In the genomic region with DNA sequence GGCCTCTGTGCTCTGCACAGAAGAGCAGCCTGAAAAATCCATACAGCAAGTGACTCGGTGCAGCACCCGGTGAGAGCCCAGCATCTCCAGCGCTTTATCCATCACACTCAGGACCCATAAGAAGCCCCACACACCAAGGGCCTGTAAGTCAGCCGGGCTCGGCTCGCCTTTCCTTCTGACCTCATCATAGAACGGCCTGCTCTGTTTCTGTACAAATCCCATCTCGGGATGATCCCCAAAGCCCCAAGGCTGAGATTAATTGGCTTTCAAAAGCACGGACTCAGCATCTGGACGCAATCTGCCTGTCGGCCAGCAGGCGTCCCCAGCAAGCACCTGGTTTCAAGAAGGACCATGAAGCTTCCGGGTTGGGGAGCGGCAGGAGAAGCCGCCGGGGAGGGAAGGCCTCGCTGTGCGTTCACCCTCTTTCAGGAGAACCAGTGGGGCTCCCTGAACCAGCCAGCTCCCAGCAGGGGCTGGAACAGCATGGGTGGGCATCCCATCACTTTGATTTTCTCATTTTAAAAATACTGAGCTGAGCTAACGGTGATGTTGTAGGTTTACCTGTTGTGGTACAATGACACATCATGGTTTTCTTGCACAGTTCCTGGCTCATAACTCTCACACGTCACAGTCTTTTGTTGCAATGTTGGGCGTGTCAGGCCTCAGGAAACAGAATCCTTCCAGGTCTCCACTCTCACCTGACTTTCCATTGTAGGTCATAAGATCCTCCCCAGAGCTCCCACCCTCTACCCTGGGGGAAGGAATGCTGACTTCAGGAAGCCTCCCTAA, we compare ENCODE assay signal across 8 cellular contexts. TPM values are rescaled to one million over a fixed set of nuclear protein-coding genes. Genes with fewer than 3 reads are reported as not detected.
DNase-seq lines count a peak whose midpoint lies in the region; ATAC-seq, FAIRE-seq and TF ChIP-seq lines count a peak whose summit lies in the region.

No MANE protein-coding gene starts in this region.

- no peak overlapping the region for H2BK15ac ChIP-seq in H1 (ENCODE audit: low read length)
- no peak overlapping the region for H2BK15ac ChIP-seq in mesendoderm (replicated peaks; ENCODE audit: low read depth)

- no peak overlapping the region for H3K4me3 ChIP-seq in HUES48 (ENCODE audit: low read depth, low read length)
- H3K4me3 ChIP-seq in H1 (ENCODE audit: extremely low read depth in 1 of 4, insufficient read depth in 2 of 4, low read depth in 3 of 4, low read length in 4 of 4) = no peak overlapping the region
- no peak overlapping the region for H3K4me3 ChIP-seq in mesendoderm (ENCODE audit: low read length)

- TF ChIP-seq EP300 in H1 (IDR thresholded peaks at IDR 0.05; ENCODE audit: borderline replicate concordance in 1 of 2, low read depth in 2 of 2, low read length in 2 of 2) = no peak

- peaks cover 3 to 8% of the 10 kb centered on the region in 2 experiments for H4K20me1 ChIP-seq in H1 (replicated peaks in 1 of 2; ENCODE audit: control insufficient read depth in 1 of 2, insufficient read depth in 2 of 2, low read length in 2 of 2)

- no peak overlapping the region for H2AK5ac ChIP-seq in H1 (ENCODE audit: low read depth, low read length)
- no peak overlapping the region for H2AK5ac ChIP-seq in mesendoderm (ENCODE audit: low read length)

- TF ChIP-seq POLR2A in GM12892 (IDR thresholded peaks at IDR 0.05; ENCODE audit: low read depth, low read length) (peak; percentile 89), H1 (IDR thresholded peaks at IDR 0.05; ENCODE audit: control extremely low read depth in 1 of 2, low read depth in 2 of 2, low read length in 2 of 2) (no peak)

- H3K27me3 ChIP-seq in HUES48 (ENCODE audit: control insufficient read depth, insufficient read depth, low read length) (no peaks in the 10 kb centered on the region), H1 (replicated peaks in 1 of 4; ENCODE audit: control insufficient read depth in 3 of 4, extremely low read depth in 1 of 4, insufficient read depth in 3 of 4, low read length in 3 of 4) (no peaks in the 10 kb centered on the region), mesendoderm (ENCODE audit: insufficient read depth, low read length, poor library complexity) (no peaks in the 10 kb centered on the region)

- no peak overlapping the region for H2AFZ ChIP-seq in H1 (ENCODE audit: low read length)

- H3K9me3 ChIP-seq in HUES48 (ENCODE audit: control insufficient read depth, insufficient read depth, low read length) (no peaks in the 10 kb centered on the region), H1 (ENCODE audit: insufficient read depth in 2 of 2, low read depth in 1 of 2, low read length in 1 of 2) (no peaks in the 10 kb centered on the region)

- peak; percentile 83 to 93 (median 90) for TF ChIP-seq CTCF in H1 (IDR thresholded peaks at IDR 0.05; ENCODE audit: control extremely low read depth in 1 of 3, insufficient read depth in 1 of 3, low read depth in 1 of 3, low read length in 3 of 3)

- H4K5ac ChIP-seq in H1 (ENCODE audit: insufficient read length, low read depth, low read length) (no peak overlapping the region), mesendoderm (ENCODE audit: low read length) (peak overlapping the region; percentile 52)

- H3K79me1 ChIP-seq in H1 (ENCODE audit: low read depth, low read length) (no peaks in the 10 kb centered on the region; the same call in 1 of the 2 replicates), mesendoderm (ENCODE audit: low read length) (no peaks in the 10 kb centered on the region)

- DNase-seq in GM12892 (ENCODE audit: insufficient read length) (peak; percentile 83), NOMO-1 treated with DMSO at 0.1 percent for 48 hours (lab: John Stamatoyannopoulos, UW; ENCODE audit: unreplicated experiment) (peak; percentile 82), H1 (ENCODE audit: low read depth in 1 of 2, low spot score in 2 of 2) (peak; percentile 34 to 82), mesendoderm (peak; percentile 89)
- DNase-seq in activated CD8-positive, alpha-beta memory T cell treated with anti-CD3 and anti-CD28 coated beads for 24 hours = peak; percentile 91
- DNase-seq in stimulated activated CD8-positive, alpha-beta memory T cell treated with anti-CD3 and anti-CD28 coated beads, Interleukin-2, amount 100 ng/mL, for 48 hours (ENCODE audit: low read depth in 2 of 2) = peak; percentile 64 to 71

- H3K27ac ChIP-seq in HUES48 (ENCODE audit: low read depth, low read length) (peak overlapping the region; percentile 46), H1 (ENCODE audit: low read depth, low read length) (no peak overlapping the region), mesendoderm (ENCODE audit: low read depth, low read length) (no peak overlapping the region)

- FAIRE-seq in GM12892 (lab: Jason Lieb, UNC) (peak; percentile 66), H1 (lab: Jason Lieb, UNC) (peak; percentile 42)

- H3K14ac ChIP-seq in H1 (ENCODE audit: insufficient read length) = no peak overlapping the region

- H3K18ac ChIP-seq in H1 (ENCODE audit: extremely low read depth, low read length) (no peak overlapping the region), mesendoderm (ENCODE audit: low read length) (no peak overlapping the region)

- H3K4ac ChIP-seq in H1 (replicated peaks; ENCODE audit: insufficient read length, low read depth, low read length) (no peak overlapping the region), mesendoderm (ENCODE audit: low read depth, low read length) (no peak overlapping the region)

- no peak overlapping the region for H3K9ac ChIP-seq in HUES48 (ENCODE audit: low read depth, low read length)
- H3K9ac ChIP-seq in H1 (replicated peaks in 1 of 4; ENCODE audit: extremely low read depth in 1 of 4, low read depth in 3 of 4, low read length in 3 of 4) = no peak overlapping the region
- H3K9ac ChIP-seq in mesendoderm (ENCODE audit: low read length) = peak overlapping the region; percentile 52

- peaks cover 4% of the 10 kb centered on the region; the same call in 1 of the 2 replicates for H3K36me3 ChIP-seq in HUES48 (ENCODE audit: control insufficient read depth, insufficient read depth, low read length)
- H3K36me3 ChIP-seq in H1 (ENCODE audit: control insufficient read depth in 2 of 4, insufficient read depth in 4 of 4, low read length in 3 of 4) = no peaks in the 10 kb centered on the region
- H3K36me3 ChIP-seq in mesendoderm (ENCODE audit: control insufficient read depth, insufficient read depth, low read length) = no peaks in the 10 kb centered on the region

- peak overlapping the region; percentile 81; the same call in 1 of the 2 replicates for H4K8ac ChIP-seq in H1 (ENCODE audit: extremely low read depth, insufficient read depth, low read length)
- H4K8ac ChIP-seq in mesendoderm (ENCODE audit: low read depth, low read length) = no peak overlapping the region

- H3K56ac ChIP-seq in H1 (replicated peaks; ENCODE audit: insufficient read length, low read depth, low read length) (no peak overlapping the region), mesendoderm (ENCODE audit: low read length) (peak overlapping the region; percentile 44)

- H3K4me2 ChIP-seq in H1 (ENCODE audit: insufficient read depth in 1 of 2, low read depth in 2 of 2, low read length in 2 of 2) (peak overlapping the region in 1 of 2 experiments; percentile 43; a peak in 1 of 4 replicates), mesendoderm (ENCODE audit: low read length) (no peak overlapping the region)

- 41% methylated on average over 20 of the region's 21 CpGs; no CpG with 5 or more reads in 1 of the 2 experiments for WGBS in H1 (ENCODE audit: extremely low coverage in 1 of 2, insufficient coverage in 1 of 2, insufficient read length in 1 of 2, insufficient replicate concordance in 2 of 2, low coverage in 1 of 2, low lambda C conversion rate in 2 of 2, missing lambda C conversion rate in 1 of 2), 2 experiments
- no CpG with 5 or more reads among the region's 21 CpGs for WGBS in mesendoderm (ENCODE audit: extremely low coverage, insufficient coverage, low lambda C conversion rate)

- POLR2A ChIA-PET in H1 (lab: Charles Lee; ENCODE audit: partially characterized antibody) = interaction anchor here (0.7 to 1.3 kb wide), 4 partner anchors 10 to 35 kb away, joined by 3 to 4 read pairs (median 3); a partner anchor contains a TSS

- TF ChIP-seq RAD21 in H1 (IDR thresholded peaks at IDR 0.05 in 1 of 2, conservative IDR thresholded peaks at IDR 0.05 in 1 of 2; ENCODE audit: low read depth in 2 of 2, low read length in 2 of 2) = peak; percentile 61 to 69

- peaks cover 4% of the 10 kb centered on the region; the same call in 1 of the 2 replicates for H3K4me1 ChIP-seq in HUES48 (ENCODE audit: control insufficient read depth, insufficient read depth, low read length)
- peaks cover 0 to 2% (median 2%) of the 10 kb centered on the region in 4 experiments; a peak in 3 of 7 replicates for H3K4me1 ChIP-seq in H1 (replicated peaks in 1 of 4; ENCODE audit: control insufficient read depth in 3 of 4, insufficient read depth in 4 of 4, low read length in 3 of 4)
- peaks cover 4% of the 10 kb centered on the region for H3K4me1 ChIP-seq in mesendoderm (ENCODE audit: control insufficient read depth, low read depth, low read length)

- no peak overlapping the region for H2BK12ac ChIP-seq in H1 (ENCODE audit: low read depth, low read length)

- H2BK5ac ChIP-seq in H1 (ENCODE audit: low read depth, low read length) (no peak overlapping the region), mesendoderm (ENCODE audit: low read length) (no peak overlapping the region)

- no peak overlapping the region for H2BK20ac ChIP-seq in H1 (ENCODE audit: low read length)

- no peak overlapping the region for H4K91ac ChIP-seq in H1 (replicated peaks; ENCODE audit: insufficient read length, low read length)

- CTCF ChIA-PET in H1 (lab: Charles Lee; ENCODE audit: partially characterized antibody) = interaction anchor here (0.6 to 3.1 kb wide), 20 partner anchors 11 to 293 kb away, joined by 3 to 15 read pairs (median 3); a partner anchor contains a TSS

- no peaks in the 10 kb centered on the region for H3K23me2 ChIP-seq in H1 (ENCODE audit: low read depth, low read length)

- no peak for ATAC-seq in GM21447 (IDR thresholded peaks at IDR 0.05; ENCODE audit: unreplicated experiment)

- no peak overlapping the region for H3K23ac ChIP-seq in H1 (ENCODE audit: insufficient read length)
- peak overlapping the region; percentile 50 for H3K23ac ChIP-seq in mesendoderm (ENCODE audit: low read length)

- H2BK120ac ChIP-seq in H1 (replicated peaks; ENCODE audit: low read depth, low read length) (no peak overlapping the region), mesendoderm (ENCODE audit: low read depth, low read length) (no peak overlapping the region)

- H3K79me2 ChIP-seq in H1 (ENCODE audit: control insufficient read depth in 1 of 2, insufficient read depth in 2 of 2, low read length in 2 of 2) = no peaks in the 10 kb centered on the region
- no peaks in the 10 kb centered on the region for H3K79me2 ChIP-seq in mesendoderm (ENCODE audit: control insufficient read depth, insufficient read depth, low read length)

RNA-seq across cellular contexts. Expression of a gene that starts 6.7 kb away (rescaled TPM):
- polyA plus RNA-seq in GM12892 (2012; ENCODE audit: missing spikeins) = 47.8 TPM
- total RNA-seq in H1 (2021; fragmentation: NEBNext Ultra II Directional; extraction: Animal tissue kit (Norgen Biotek cat#: 25700)) = 12.6 and 12.9 TPM in 2 replicates
- polyA plus RNA-seq in H1 (2011; rRNA removed) = 8.4 and 10.1 TPM in 2 replicates
- polyA plus RNA-seq in H1 (2011; cell fraction: cytosol; rRNA removed) = 8.7 TPM
- 44.1 TPM for polyA plus RNA-seq in H1 (2011; cell fraction: nucleus; rRNA removed)
- polyA plus RNA-seq in H1 (2012, experiment 1 of 2) = 10.7 to 12.8 TPM (median 12.1 TPM) in 4 replicates
- 6.4 TPM for polyA plus RNA-seq in H1 (2012, experiment 2 of 2)
- polyA plus RNA-seq in H1 (2013, experiment 1 of 2) = 9.8 TPM
- 7.5 TPM for polyA plus RNA-seq in H1 (2013, experiment 2 of 2)
- polyA minus RNA-seq in H1 (2011; rRNA and poly(A)+ RNA removed) = 7.7 and 10.1 TPM in 2 replicates
- polyA minus RNA-seq in H1 (2011; cell fraction: cytosol; rRNA and poly(A)+ RNA removed) = 8.0 TPM
- 20.7 TPM for polyA minus RNA-seq in H1 (2011; cell fraction: nucleus; rRNA and poly(A)+ RNA removed)
- 6.8 TPM for polyA plus RNA-seq in mesendoderm (2013, experiment 1 of 2)
- 7.4 TPM for polyA plus RNA-seq in mesendoderm (2013, experiment 2 of 2)

RNA-seq across cellular contexts. Expression of a gene that starts 22.9 kb away (rescaled TPM):
- 56.1 TPM for polyA plus RNA-seq in GM12892 (2012; ENCODE audit: missing spikeins)
- total RNA-seq in H1 (2021; fragmentation: NEBNext Ultra II Directional; extraction: Animal tissue kit (Norgen Biotek cat#: 25700)) = 3.6 and 3.8 TPM in 2 replicates
- 8.7 and 12.2 TPM in 2 replicates for polyA plus RNA-seq in H1 (2011; rRNA removed)
- 10.9 TPM for polyA plus RNA-seq in H1 (2011; cell fraction: cytosol; rRNA removed)
- polyA plus RNA-seq in H1 (2011; cell fraction: nucleus; rRNA removed) = 11.1 TPM
- 4.4 to 12.8 TPM (median 9.7 TPM) in 4 replicates for polyA plus RNA-seq in H1 (2012, experiment 1 of 2)
- 4.5 TPM for polyA plus RNA-seq in H1 (2012, experiment 2 of 2)
- polyA plus RNA-seq in H1 (2013, experiment 1 of 2) = 15.4 TPM
- 12.6 TPM for polyA plus RNA-seq in H1 (2013, experiment 2 of 2)
- polyA minus RNA-seq in H1 (2011; rRNA and poly(A)+ RNA removed) = 5.7 and 10.2 TPM in 2 replicates
- polyA minus RNA-seq in H1 (2011; cell fraction: cytosol; rRNA and poly(A)+ RNA removed) = 18.5 TPM
- 9.7 TPM for polyA minus RNA-seq in H1 (2011; cell fraction: nucleus; rRNA and poly(A)+ RNA removed)
- polyA plus RNA-seq in mesendoderm (2013, experiment 1 of 2) = 1.9 TPM
- polyA plus RNA-seq in mesendoderm (2013, experiment 2 of 2) = 1.6 TPM
